2 cellular contexts compared by ENCODE assay signal in genomic region chr10:101826852-101827434, GRCh38.
TF ChIP-seq lines count a peak whose summit lies in the region.

No MANE protein-coding gene starts in this region.

TF ChIP-seq in SK-N-SH, 30 proteins besides CTCF, POLR2A, EP300 and RAD21:
- no peak for TF ChIP-seq SMC3 (IDR thresholded peaks at IDR 0.05; ENCODE audit: low read depth, low read length)
- no peak for TF ChIP-seq USF2 (IDR thresholded peaks at IDR 0.05; ENCODE audit: borderline replicate concordance, low read depth, low read length)
- no peak for TF ChIP-seq NRF1 (IDR thresholded peaks at IDR 0.05; ENCODE audit: low read depth, low read length)
- no peak for TF ChIP-seq TEAD4 (IDR thresholded peaks at IDR 0.05; ENCODE audit: borderline replicate concordance, insufficient read depth)
- no peak for TF ChIP-seq JUND (IDR thresholded peaks at IDR 0.05)
- TF ChIP-seq MXI1 (IDR thresholded peaks at IDR 0.05; ENCODE audit: low read depth, low read length): no peak
- no peak for TF ChIP-seq GATA2 (CRISPR knock-in tag; IDR thresholded peaks at IDR 0.05)
- no peak for TF ChIP-seq REST (IDR thresholded peaks at IDR 0.05; ENCODE audit: low read depth, low read length)
- no peak for TF ChIP-seq FOSL2 (IDR thresholded peaks at IDR 0.05; ENCODE audit: borderline replicate concordance, low read depth)
- TF ChIP-seq GABPA (IDR thresholded peaks at IDR 0.05; ENCODE audit: low read depth): no peak
- TF ChIP-seq CHD2 (IDR thresholded peaks at IDR 0.05; ENCODE audit: low read length, partially characterized antibody): no peak
- TF ChIP-seq USF1 (IDR thresholded peaks at IDR 0.05; ENCODE audit: borderline replicate concordance, low read depth): no peak
- no peak for TF ChIP-seq ZBTB33 (IDR thresholded peaks at IDR 0.05; ENCODE audit: borderline replicate concordance, low read depth)
- TF ChIP-seq TAF1 (IDR thresholded peaks at IDR 0.05; ENCODE audit: borderline replicate concordance, low read depth, low read length): no peak
- no peak for TF ChIP-seq EZH2phosphoT487 (IDR thresholded peaks at IDR 0.05; ENCODE audit: borderline replicate concordance, low read depth)
- no peak for TF ChIP-seq RXRA (IDR thresholded peaks at IDR 0.05; ENCODE audit: borderline replicate concordance, low read depth)
- TF ChIP-seq SIN3A (IDR thresholded peaks at IDR 0.05; ENCODE audit: borderline replicate concordance, low read depth, low read length): no peak
- TF ChIP-seq NFIC (IDR thresholded peaks at IDR 0.05; ENCODE audit: borderline replicate concordance): no peak
- no peak for TF ChIP-seq IRF3 (IDR thresholded peaks at IDR 0.05; ENCODE audit: low read depth, low read length)
- TF ChIP-seq FOXJ3 (CRISPR knock-in tag; IDR thresholded peaks at IDR 0.05): no peak

TF ChIP-seq in SK-N-SH treated with all-trans-retinoic acid at 6 μM for 48 hours, 23 proteins besides CTCF, POLR2A, EP300 and RAD21:
- TF ChIP-seq PPARA (CRISPR knock-in tag; IDR thresholded peaks at IDR 0.05; ENCODE audit: borderline replicate concordance): no peak
- no peak for TF ChIP-seq PATZ1 (CRISPR knock-in tag; IDR thresholded peaks at IDR 0.05; ENCODE audit: borderline replicate concordance)
- no peak for TF ChIP-seq CSRNP3 (CRISPR knock-in tag; IDR thresholded peaks at IDR 0.05)
- no peak for TF ChIP-seq OSR1 (CRISPR knock-in tag; IDR thresholded peaks at IDR 0.05)
- TF ChIP-seq ZFP3 (CRISPR knock-in tag; IDR thresholded peaks at IDR 0.05): no peak
- TF ChIP-seq ZNF8 (CRISPR knock-in tag; IDR thresholded peaks at IDR 0.05): no peak
- TF ChIP-seq SNAI2 (CRISPR knock-in tag; IDR thresholded peaks at IDR 0.05): no peak
- TF ChIP-seq ZC3H10 (CRISPR knock-in tag; IDR thresholded peaks at IDR 0.05): no peak
- no peak for TF ChIP-seq ISL1 (CRISPR knock-in tag; IDR thresholded peaks at IDR 0.05)
- no peak for TF ChIP-seq ARNTL (CRISPR knock-in tag; IDR thresholded peaks at IDR 0.05; ENCODE audit: borderline replicate concordance, low read depth)
- no peak for TF ChIP-seq ZNF565 (CRISPR knock-in tag; conservative IDR thresholded peaks at IDR 0.05; ENCODE audit: low read depth)
- TF ChIP-seq ZFP30 (CRISPR knock-in tag; IDR thresholded peaks at IDR 0.05): no peak
